In the genomic region with DNA sequence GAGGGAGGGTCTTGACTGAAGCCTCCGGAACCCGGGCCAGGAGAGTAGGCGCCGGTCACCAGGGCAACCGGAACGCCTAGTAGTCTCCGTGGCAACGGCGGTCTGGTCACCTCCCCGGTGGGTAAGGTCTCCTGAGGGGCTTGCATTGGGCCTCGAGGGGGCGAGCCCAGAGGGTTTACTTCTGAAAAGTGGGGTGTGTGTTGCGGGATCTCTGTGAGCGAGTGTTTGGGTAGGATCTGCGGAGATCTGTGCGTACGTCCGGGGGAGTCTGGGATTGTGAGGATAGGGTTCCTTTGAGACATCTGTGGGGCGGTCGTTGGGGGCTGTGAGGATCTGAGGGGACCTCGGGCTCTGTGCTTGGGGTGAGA, we compare ENCODE assay signal across 8 cellular contexts. TPM values are rescaled to one million over a fixed set of nuclear protein-coding genes. Genes with fewer than 3 reads are reported as not detected.
A peak's percentile ranks its signal among the peaks of the same experiment; 100 is the strongest.
DNase-seq lines count a peak whose midpoint lies in the region; ATAC-seq and TF ChIP-seq lines count a peak whose summit lies in the region.

A gene with protein sequence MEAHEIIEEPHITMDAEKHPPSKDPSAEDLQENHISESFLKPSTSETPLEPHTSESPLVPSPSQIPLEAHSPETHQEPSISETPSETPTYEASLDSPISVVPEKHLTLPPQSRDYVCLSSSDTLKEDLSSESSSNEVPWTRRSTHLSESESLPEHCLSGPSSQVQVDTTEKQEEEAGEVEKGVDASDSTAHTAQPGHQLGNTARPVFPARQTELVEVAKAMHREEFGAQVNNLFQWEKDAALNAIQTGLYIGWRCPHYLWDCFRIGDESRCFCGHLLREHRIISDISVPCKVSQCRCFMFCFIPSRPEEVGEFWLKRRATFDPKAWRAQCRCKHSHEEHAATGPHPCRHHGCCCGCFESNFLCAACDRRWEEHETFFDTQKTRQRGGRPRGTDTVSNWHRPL (minus strand): TSS at position 17 of the 368 bp plus-strand sequence. CDS start 2,571 bp downstream, outside the sequence.

- H3K36me3 Mint-ChIP-seq in T-cell (no peaks in the 10 kb centered on the region), neural progenitor cell (no peaks in the 10 kb centered on the region)

- H3K4me1 ChIP-seq in neural progenitor cell: peaks cover 11% of the 10 kb centered on the region

- TF ChIP-seq CTCF in AG09309 (IDR thresholded peaks at IDR 0.05; ENCODE audit: control insufficient read depth, insufficient read depth, low read depth, low read length, missing control alignments) (no peak), epithelial cell of esophagus (IDR thresholded peaks at IDR 0.05; ENCODE audit: insufficient read depth, low read depth, low read length, missing control alignments) (no peak), neural progenitor cell (IDR thresholded peaks at IDR 0.05) (no peak), omental fat pad (IDR thresholded peaks at IDR 0.05) (no peak)

- H3K4me1 Mint-ChIP-seq in T-cell (peaks cover 36 to 41% (median 37%) of the 10 kb centered on the region in 3 donors), neural progenitor cell (peaks cover 48% of the 10 kb centered on the region)

- H4K20me1 ChIP-seq in neural progenitor cell (ENCODE audit: low read depth): peaks cover 3% of the 10 kb centered on the region

- H3K4me3 ChIP-seq in AG09309 (ENCODE audit: control insufficient read depth, low read depth, low read length) (peak within 1 kb of the TSS; percentile 75), epithelial cell of esophagus (ENCODE audit: low read length) (peak within 1 kb of the TSS; percentile 81), neural progenitor cell (peak within 1 kb of the TSS; percentile 86)

- no peak for DNase-seq in AG09309 (ENCODE audit: low read depth)
- DNase-seq in T-cell: peak in 4 of 34 experiments; percentile 7 to 35 (median 14)
- peak; percentile 5 for DNase-seq in epithelial cell of esophagus (ENCODE audit: low read depth)
- DNase-seq in neural progenitor cell (ENCODE audit: low spot score): peak; percentile 89
- no peak for DNase-seq in mucosa of gallbladder (ENCODE audit: low spot score)
- no peak for DNase-seq in omental fat pad (ENCODE audit: low spot score)
- DNase-seq in inferior parietal cortex (ENCODE audit: extremely low spot score): no peak

- H3K9ac ChIP-seq in neural progenitor cell: peak within 1 kb of the TSS; percentile 53

- peaks cover 11% of the 10 kb centered on the region for H3F3A ChIP-seq in neural progenitor cell (ENCODE audit: low read depth)

- no peaks in the 10 kb centered on the region for H3K27me3 Mint-ChIP-seq in T-cell
- H3K27me3 Mint-ChIP-seq in neural progenitor cell (ENCODE audit: insufficient read depth, low read depth): peaks cover 5% of the 10 kb centered on the region

- H3K4me3 Mint-ChIP-seq in T-cell (peak within 1 kb of the TSS; percentile 86 to 96 (median 93)), neural progenitor cell (peak within 1 kb of the TSS; percentile 93)

- H3K79me2 ChIP-seq in neural progenitor cell (ENCODE audit: low read depth): no peaks in the 10 kb centered on the region

- POLR2A ChIA-PET in T-cell (lab: Charles Lee): no interaction called here

- H3K27ac Mint-ChIP-seq in T-cell (peak within 1 kb of the TSS; percentile 86 to 95), neural progenitor cell (peak within 1 kb of the TSS; percentile 97)

- no peaks in the 10 kb centered on the region for H3K9me3 Mint-ChIP-seq in T-cell
- no peaks in the 10 kb centered on the region for H3K9me3 Mint-ChIP-seq in neural progenitor cell

- peak; percentile 1 for ATAC-seq in GM21447 (IDR thresholded peaks at IDR 0.05; ENCODE audit: unreplicated experiment)
- no peak for ATAC-seq in T-cell (replicated peaks in 1 of 4)
- no peak for ATAC-seq in omental fat pad (ENCODE audit: low FRiP score)

- H3K27me3 ChIP-seq in neural progenitor cell: no peaks in the 10 kb centered on the region

- no peaks in the 10 kb centered on the region for H3K36me3 ChIP-seq in neural progenitor cell

- peak within 1 kb of the TSS; percentile 87 for H3K4me2 ChIP-seq in neural progenitor cell

- no peak within 1 kb of the TSS for H3K27ac ChIP-seq in neural progenitor cell

- no peaks in the 10 kb centered on the region for H3K9me3 ChIP-seq in neural progenitor cell (ENCODE audit: low read depth)

- CTCF ChIA-PET in T-cell (lab: Charles Lee): interaction anchor here in 1 of 2 donors (0.6 to 1.0 kb wide), 2 partner anchors 38 to 74 kb away, joined by 4 to 6 read pairs; no protein-coding TSS in a partner anchor

- peak within 1 kb of the TSS; percentile 96 for H2AFZ ChIP-seq in neural progenitor cell (replicated peaks)

RNA-seq across cellular contexts. Expression of the gene that starts here (rescaled TPM):
- total RNA-seq in T-cell (not detected), neural progenitor cell (ENCODE audit: low replicate concordance) (not detected in 2 replicates), mucosa of gallbladder (not detected), omental fat pad (not detected)

Comparison
In these comparisons a context has a peak if more than half of its experiments do, and no peak if none do; other contexts are left out.
1. Peak in DNase-seq, H3K4me3 ChIP-seq, H3K9ac ChIP-seq and H3K4me2 ChIP-seq in neural progenitor cell; RNA of the gene not detected or under 1 TPM.